15 cellular contexts compared by ENCODE assay signal in the genomic region with DNA sequence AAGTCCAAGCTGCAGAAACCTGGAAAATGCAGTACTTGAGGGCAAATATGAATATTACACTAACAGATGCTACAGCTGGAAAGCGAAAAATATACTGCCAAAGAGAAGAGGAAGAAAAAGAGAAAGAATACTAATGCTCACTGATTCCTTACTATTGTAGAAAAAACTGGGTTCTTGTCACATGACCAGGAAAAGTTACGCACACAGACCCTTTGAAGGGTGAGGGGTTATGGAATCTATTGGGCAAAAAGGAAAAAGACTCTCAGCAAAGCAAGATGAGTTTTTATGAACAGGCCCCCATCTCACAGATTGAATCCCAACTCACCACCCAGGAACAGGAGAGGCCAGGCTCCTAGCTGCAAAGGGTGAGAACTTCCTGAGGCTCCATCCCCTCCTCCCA.
DNase-seq lines count a peak whose midpoint lies in the region; ATAC-seq, FAIRE-seq and TF ChIP-seq lines count a peak whose summit lies in the region.
"Had no signal": no experiment of that assay in that cellular context is flagged by ENCODE, and none has a peak within 500 bp of the region (broad histone marks: within the 10 kb centered on the region; RNA-seq: fewer than 3 reads in every experiment).

No MANE protein-coding gene starts in this region.

- no peaks in the 10 kb centered on the region for H3K27me3 ChIP-seq in ACC112 (ENCODE audit: insufficient read depth, low read length)
- H3K27me3 ChIP-seq in keratinocyte (ENCODE audit: control insufficient read depth, extremely low read depth, insufficient read depth, low read length): no peaks in the 10 kb centered on the region
- H3K27me3 ChIP-seq: pancreas had no signal

- H2AFZ ChIP-seq in ACC112 (ENCODE audit: low read length, unreplicated experiment) (no peak overlapping the region), keratinocyte (ENCODE audit: control insufficient read depth, low read length) (no peak overlapping the region)

- H3K79me2 ChIP-seq in ACC112 (ENCODE audit: control insufficient read depth, insufficient read depth, low read length, unreplicated experiment): peaks cover 61% of the 10 kb centered on the region
- peaks cover 28% of the 10 kb centered on the region for H3K79me2 ChIP-seq in keratinocyte (ENCODE audit: control insufficient read depth, insufficient read depth, low read length)

- H3K4me3 ChIP-seq in ACC112 (ENCODE audit: low read depth, low read length): peak overlapping the region; percentile 78
- peak overlapping the region in 1 of 3 experiments; percentile 8 for H3K4me3 ChIP-seq in keratinocyte (ENCODE audit: control insufficient read depth in 2 of 3, extremely low read depth in 1 of 3, insufficient read depth in 2 of 3, low read depth in 1 of 3, low read length in 3 of 3)
- H3K4me3 ChIP-seq: pancreas had no signal

- peaks cover 33% of the 10 kb centered on the region for H3K4me1 ChIP-seq in ACC112 (ENCODE audit: control insufficient read depth, insufficient read depth, low read length, unreplicated experiment)
- peaks cover 31% of the 10 kb centered on the region for H3K4me1 ChIP-seq in keratinocyte (ENCODE audit: control insufficient read depth, extremely low read depth, insufficient read depth, low read length)

- no peak for TF ChIP-seq CTCF in Calu3 (IDR thresholded peaks at IDR 0.05; ENCODE audit: unreplicated experiment)
- TF ChIP-seq CTCF in WTC11 (IDR thresholded peaks at IDR 0.05): no peak
- TF ChIP-seq CTCF in keratinocyte (optimal IDR thresholded peaks at IDR 0.05 in 1 of 3, IDR thresholded peaks at IDR 0.05 in 1 of 3, conservative IDR thresholded peaks at IDR 0.05 in 1 of 3; ENCODE audit: extremely low read depth in 1 of 3, insufficient read depth in 2 of 3, low read length in 3 of 3): no peak

- DNase-seq in Calu3 (no peak), WTC11 (ENCODE audit: low spot score) (no peak), keratinocyte (ENCODE audit: low read depth, low spot score) (no peak), GF-D8 (lab: John Stamatoyannopoulos, UW) (no peak), NCI-H2029 (lab: John Stamatoyannopoulos, UW) (no peak)
- DNase-seq: anterior cingulate cortex; COR-L47; effector CD4-positive, alpha-beta T cell; glutamatergic neuron; NCI-H1436 treated with DMSO at 0.1 percent for 48 hours; pancreas; stimulated activated CD4-positive, alpha-beta T cell treated with anti-CD3 and anti-CD28 coated beads, Interleukin-4, amount 100 ng/mL, for 4 hours had no signal

- H3K27ac ChIP-seq in ACC112 (ENCODE audit: low read depth, low read length) (peak overlapping the region; percentile 99), keratinocyte (ENCODE audit: control insufficient read depth, insufficient read depth, low read length) (peak overlapping the region; percentile 99)

- POLR2A ChIA-PET in WTC11 (lab: Charles Lee): no interaction called here

- intact Hi-C loops in Calu3 (cut with micrococcal nuclease; ENCODE audit: unreplicated experiment): no loop called here

- dilution Hi-C loops in keratinocyte (cut with MboI; ENCODE audit: extremely low pct_ligation_motif_present, low sequenced_read_pairs): no loop called here

- H3K27ac Mint-ChIP-seq in Calu3 (ENCODE audit: unreplicated experiment): peak overlapping the region; percentile 100
- peak overlapping the region; percentile 82; the same call in 1 of the 2 replicates for H3K27ac Mint-ChIP-seq in WTC11

- no peaks in the 10 kb centered on the region for H3K27me3 Mint-ChIP-seq in Calu3 (ENCODE audit: unreplicated experiment)
- H3K27me3 Mint-ChIP-seq in WTC11 (ENCODE audit: low read depth): no peaks in the 10 kb centered on the region

- CTCF ChIA-PET in Calu3 (lab: Charles Lee) (interaction anchor here (0.6 kb wide), 1 partner anchor 24 kb away, joined by 3 read pairs; no protein-coding TSS in a partner anchor), WTC11 (lab: Charles Lee) (no interaction called here)

- ATAC-seq in WTC11 (no peak), HG02852 (IDR thresholded peaks at IDR 0.05; ENCODE audit: unreplicated experiment) (no peak), HG02938 (IDR thresholded peaks at IDR 0.05; ENCODE audit: unreplicated experiment) (no peak)

- no peak for FAIRE-seq in keratinocyte (lab: Jason Lieb, UNC)
- FAIRE-seq: pancreas had no signal

- H3K9me3 Mint-ChIP-seq in Calu3 (ENCODE audit: low read depth, unreplicated experiment) (no peaks in the 10 kb centered on the region), WTC11 (peaks cover 16% of the 10 kb centered on the region)

- H4K20me1 ChIP-seq in keratinocyte (ENCODE audit: control insufficient read depth, extremely low read depth, insufficient read depth, low read length): no peaks in the 10 kb centered on the region

- H3K4me3 Mint-ChIP-seq in Calu3 (ENCODE audit: low read depth, unreplicated experiment) (no peak overlapping the region), WTC11 (no peak overlapping the region)

- peak overlapping the region; percentile 83 for H3K9ac ChIP-seq in keratinocyte (ENCODE audit: control insufficient read depth, extremely low read depth, insufficient read depth, low read length)

- peaks cover 41% of the 10 kb centered on the region for H3K4me1 Mint-ChIP-seq in Calu3 (ENCODE audit: low read depth, unreplicated experiment)
- H3K4me1 Mint-ChIP-seq in WTC11: no peaks in the 10 kb centered on the region; the same call in 1 of the 2 replicates

- H3K36me3 ChIP-seq in ACC112 (ENCODE audit: insufficient read depth, low read length) (0 out of 2 replicates have a peak, but pooled peaks cover 7% of the 10 kb centered on the region), keratinocyte (ENCODE audit: control insufficient read depth in 2 of 2, extremely low read depth in 1 of 2, insufficient read depth in 2 of 2, low read length in 2 of 2) (peaks cover 0 to under 1% of the 10 kb centered on the region in 2 experiments)
- H3K36me3 ChIP-seq: pancreas had no signal

- H3K36me3 Mint-ChIP-seq in Calu3 (ENCODE audit: insufficient read depth, unreplicated experiment): peaks cover 17% of the 10 kb centered on the region
- H3K36me3 Mint-ChIP-seq in WTC11: peaks cover 22% of the 10 kb centered on the region

- H3K4me2 ChIP-seq in keratinocyte (ENCODE audit: control insufficient read depth, extremely low read depth, insufficient read depth, low read depth, low read length): peak overlapping the region; percentile 73

- no peaks in the 10 kb centered on the region for H3K9me1 ChIP-seq in keratinocyte (ENCODE audit: control insufficient read depth, extremely low read depth, insufficient read depth, low read length)

- no TSS peak for BruUV-seq in Calu3 (replicated peaks; lab: Mats Ljungman, UMichigan)

- H3K9me3 ChIP-seq in keratinocyte (ENCODE audit: control insufficient read depth, low read depth, low read length): no peaks in the 10 kb centered on the region
- H3K9me3 ChIP-seq: pancreas had no signal

TF ChIP-seq in WTC11, 78 proteins besides CTCF, POLR2A, EP300 and RAD21:
- TF ChIP-seq, protein P1, sequence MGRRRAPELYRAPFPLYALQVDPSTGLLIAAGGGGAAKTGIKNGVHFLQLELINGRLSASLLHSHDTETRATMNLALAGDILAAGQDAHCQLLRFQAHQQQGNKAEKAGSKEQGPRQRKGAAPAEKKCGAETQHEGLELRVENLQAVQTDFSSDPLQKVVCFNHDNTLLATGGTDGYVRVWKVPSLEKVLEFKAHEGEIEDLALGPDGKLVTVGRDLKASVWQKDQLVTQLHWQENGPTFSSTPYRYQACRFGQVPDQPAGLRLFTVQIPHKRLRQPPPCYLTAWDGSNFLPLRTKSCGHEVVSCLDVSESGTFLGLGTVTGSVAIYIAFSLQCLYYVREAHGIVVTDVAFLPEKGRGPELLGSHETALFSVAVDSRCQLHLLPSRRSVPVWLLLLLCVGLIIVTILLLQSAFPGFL (CRISPR knock-in tag; IDR thresholded peaks at IDR 0.05; ENCODE audit: borderline replicate concordance): no peak
- TF ChIP-seq TP53 (CRISPR knock-in tag; IDR thresholded peaks at IDR 0.05): no peak
- no peak for TF ChIP-seq SP1 (CRISPR knock-in tag; conservative IDR thresholded peaks at IDR 0.05)
- TF ChIP-seq ZNF396 (CRISPR knock-in tag; IDR thresholded peaks at IDR 0.05; ENCODE audit: borderline replicate concordance): no peak
- TF ChIP-seq EMX1 (CRISPR knock-in tag; IDR thresholded peaks at IDR 0.05): no peak
